ENCODE assay signal across 8 cellular contexts in genomic region chr20:31572042-31572700, GRCh38. TPM values are rescaled to one million over a fixed set of nuclear protein-coding genes. Genes with fewer than 3 reads are reported as not detected.
A peak's percentile ranks its signal among the peaks of the same experiment; 100 is the strongest.
DNase-seq lines count a peak whose midpoint lies in the region; ATAC-seq, FAIRE-seq and TF ChIP-seq lines count a peak whose summit lies in the region.

No MANE protein-coding gene starts in this region.

- no peak for ATAC-seq in HepG2
- ATAC-seq in GM18861 (IDR thresholded peaks at IDR 0.05; ENCODE audit: unreplicated experiment): no peak

- no peak for TF ChIP-seq RAD21 in HepG2 (CRISPR knock-in tag; IDR thresholded peaks at IDR 0.05)

- DNase-seq in NCI-H1105 treated with DMSO at 0.1 percent for 48 hours (lab: John Stamatoyannopoulos, UW) (peak; percentile 66), NCI-H1105 (lab: John Stamatoyannopoulos, UW) (no peak), adipocyte (ENCODE audit: low read depth) (no peak), HepG2 (ENCODE audit: low spot score) (no peak), transverse colon (no peak), cerebellar nuclear complex (lab: John Stamatoyannopoulos, UW) (no peak)
- no peak for DNase-seq in Jurkat, Clone E6-1 (ENCODE audit: low read depth, low spot score)

- WGBS in HepG2 (ENCODE audit: low lambda C conversion rate): 32% methylated on average over 15 of the region's 17 CpGs
- WGBS in transverse colon (ENCODE audit: low coverage in 1 of 2), 2 donors: 26 to 38% methylated on average over 12 to 17 of the region's 17 CpGs

- TF ChIP-seq POLR2A in HepG2 (IDR thresholded peaks at IDR 0.05; ENCODE audit: insufficient read depth in 1 of 2, low read depth in 2 of 2, low read length in 2 of 2) (no peak), transverse colon (IDR thresholded peaks at IDR 0.05) (no peak)

- peaks cover 11% of the 10 kb centered on the region for H3K79me2 ChIP-seq in HepG2 (ENCODE audit: insufficient read depth, low read length)

- no peaks in the 10 kb centered on the region for H4K20me1 ChIP-seq in HepG2 (ENCODE audit: insufficient read depth, low read length)

- H3K4me1 ChIP-seq in adipocyte (ENCODE audit: control insufficient read depth, insufficient read depth, low read length) (peaks cover 37% of the 10 kb centered on the region), HepG2 (ENCODE audit: insufficient read depth, low read length) (peaks cover 64% of the 10 kb centered on the region), transverse colon (peaks cover 5 to 49% (median 27%) of the 10 kb centered on the region in 4 donors)

- CTCF ChIA-PET in HepG2 (lab: Yijun Ruan, JAX; ENCODE audit: low intra/inter-chr PET ratio, low total read pairs): interaction anchor here (0.7 to 7.7 kb wide), 3 partner anchors 9 to 40 kb away, joined by 3 to 335 read pairs (median 3); no protein-coding TSS in a partner anchor

- H3K4me2 ChIP-seq in HepG2 (ENCODE audit: low read depth, low read length): peak overlapping the region; percentile 93

- no peak overlapping the region for H2AFZ ChIP-seq in HepG2 (ENCODE audit: low read length)

- TF ChIP-seq CTCF in HepG2 (CRISPR knock-in tag; IDR thresholded peaks at IDR 0.05): peak; percentile 54
- peak in 1 of 5 experiments; percentile 13 for TF ChIP-seq CTCF in transverse colon (IDR thresholded peaks at IDR 0.05)

- H3K27me3 ChIP-seq in adipocyte (replicated peaks; ENCODE audit: control insufficient read depth, insufficient read depth, low read length): no peaks in the 10 kb centered on the region
- H3K27me3 ChIP-seq in HepG2 (ENCODE audit: control insufficient read depth in 1 of 2, insufficient read depth in 2 of 2, low read length in 2 of 2): no peaks in the 10 kb centered on the region; a peak in 1 of 5 replicates
- H3K27me3 ChIP-seq in transverse colon: no peaks in the 10 kb centered on the region

- FAIRE-seq in HepG2 (lab: Jason Lieb, UNC): no peak

- peak overlapping the region; percentile 95 for H3K9ac ChIP-seq in adipocyte (ENCODE audit: low read length)
- H3K9ac ChIP-seq in HepG2 (ENCODE audit: insufficient read depth, low read depth, low read length): peak overlapping the region; percentile 96

- H3K27ac ChIP-seq in HepG2 (ENCODE audit: extremely low read length, insufficient read depth, low read length) (peak overlapping the region; percentile 86), transverse colon (peak overlapping the region; percentile 94 to 97 (median 95))

- intact Hi-C loops in HepG2 (cut with micrococcal nuclease; ENCODE audit: unreplicated experiment): loop anchor here (1.0 kb wide), 1 partner anchor 9 kb away; no protein-coding TSS in a partner anchor
- intact Hi-C loops in transverse colon (cut with DNase I; ENCODE audit: low total_unique reads): no loop called here

- H3K36me3 ChIP-seq in adipocyte (ENCODE audit: control insufficient read depth, insufficient read depth, low read length, severe bottlenecking): peaks cover 19% of the 10 kb centered on the region
- H3K36me3 ChIP-seq in HepG2 (replicated peaks in 1 of 2; ENCODE audit: control insufficient read depth in 1 of 2, insufficient read depth in 2 of 2, low read length in 2 of 2): peaks cover 13 to 15% of the 10 kb centered on the region in 2 experiments
- no peaks in the 10 kb centered on the region for H3K36me3 ChIP-seq in transverse colon

- H3K9me3 ChIP-seq in adipocyte (ENCODE audit: control insufficient read depth, low read length): no peaks in the 10 kb centered on the region
- no peaks in the 10 kb centered on the region for H3K9me3 ChIP-seq in HepG2 (ENCODE audit: low read length)
- no peaks in the 10 kb centered on the region for H3K9me3 ChIP-seq in transverse colon

- POLR2A ChIA-PET in HepG2 (lab: Yijun Ruan, JAX): interaction anchor here (1.1 to 16.4 kb wide), 18 partner anchors 10 to 150 kb away, joined by 3 to 1427 read pairs (median 12); partner anchors contain the start of genes BCL2L1 and ID1

- in situ Hi-C loops in HepG2 (cut with HindIII; ENCODE audit: extremely low pct_ligation_motif_present, low pct_unique_long_range_greater_than_20kb): no loop called here
- in situ Hi-C loops in transverse colon (cut with MboI; ENCODE audit: low pct_ligation_motif_present in 1 of 4, low pct_unique_long_range_greater_than_20kb in 1 of 4, low sequenced_read_pairs in 3 of 4): loop anchor here in 1 of 4 donors (25.0 kb wide), 1 partner anchor 165 kb away; the partner anchor contains the start of gene TPX2

- TF ChIP-seq EP300 in HepG2 (IDR thresholded peaks at IDR 0.05; ENCODE audit: low read depth in 2 of 2, low read length in 2 of 2): no peak
- no peak for TF ChIP-seq EP300 in HepG2 (CRISPR knock-in tag; IDR thresholded peaks at IDR 0.05; ENCODE audit: borderline replicate concordance)
- TF ChIP-seq EP300 in transverse colon (IDR thresholded peaks at IDR 0.05; ENCODE audit: low read depth): no peak

- peak overlapping the region; percentile 73 for H3K4me3 ChIP-seq in Jurkat, Clone E6-1 (ENCODE audit: low read length)
- H3K4me3 ChIP-seq in adipocyte (ENCODE audit: low read length) (peak overlapping the region; percentile 42), HepG2 (replicated peaks in 1 of 3; ENCODE audit: insufficient read depth in 1 of 3, low read depth in 2 of 3, low read length in 3 of 3) (peak overlapping the region; percentile 20 to 88 (median 51)), transverse colon (peak overlapping the region; percentile 19 to 60 (median 47))

- TSS peak; percentile 87 for BruUV-seq in HepG2 (replicated peaks; lab: Mats Ljungman, UMichigan)

TF ChIP-seq in HepG2, 621 proteins besides CTCF, POLR2A, EP300 and RAD21 (continues in another document):
- TF ChIP-seq, protein P1, sequence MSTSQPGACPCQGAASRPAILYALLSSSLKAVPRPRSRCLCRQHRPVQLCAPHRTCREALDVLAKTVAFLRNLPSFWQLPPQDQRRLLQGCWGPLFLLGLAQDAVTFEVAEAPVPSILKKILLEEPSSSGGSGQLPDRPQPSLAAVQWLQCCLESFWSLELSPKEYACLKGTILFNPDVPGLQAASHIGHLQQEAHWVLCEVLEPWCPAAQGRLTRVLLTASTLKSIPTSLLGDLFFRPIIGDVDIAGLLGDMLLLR (CRISPR knock-in tag; IDR thresholded peaks at IDR 0.05): peak; percentile 73; the same call in 1 of the 2 replicates
- 0 out of 2 replicates have a peak, but pooled peaks have one; percentile 10 for TF ChIP-seq ZFP37 (CRISPR knock-in tag; IDR thresholded peaks at IDR 0.05; ENCODE audit: borderline replicate concordance)
- TF ChIP-seq ZNF230 (CRISPR knock-in tag; IDR thresholded peaks at IDR 0.05): peak; percentile 41; the same call in 1 of the 2 replicates
- no peak for TF ChIP-seq MTA1 (CRISPR knock-in tag; IDR thresholded peaks at IDR 0.05; ENCODE audit: borderline replicate concordance)

RNA-seq across cellular contexts. Expression of gene ID1, which starts 32.9 kb away (rescaled TPM):
- polyA plus RNA-seq in Jurkat, Clone E6-1 (2012; ENCODE audit: insufficient read depth, insufficient read length): 67.2 TPM
- 315 and 419 TPM in 2 replicates for total RNA-seq in HepG2 (2016; rRNA removed; fragmentation: Illumina TruSeq; extraction: Trizol)
- total RNA-seq in HepG2 (2016; cell fraction: cytosol; rRNA removed; fragmentation: Illumina TruSeq; extraction: Trizol; ENCODE audit: low read depth): 421 and 422 TPM in 2 replicates
- 297 and 421 TPM in 2 replicates for total RNA-seq in HepG2 (2016; cell fraction: insoluble cytoplasmic fraction; rRNA removed; fragmentation: Illumina TruSeq; extraction: Trizol)
- 329 and 339 TPM in 2 replicates for total RNA-seq in HepG2 (2016; cell fraction: membrane; rRNA removed; fragmentation: Illumina TruSeq; extraction: Trizol)
- total RNA-seq in HepG2 (2016; cell fraction: nucleus; rRNA removed; fragmentation: Illumina TruSeq; extraction: Trizol): 273 and 295 TPM in 2 replicates
- polyA plus RNA-seq in HepG2 (2011; rRNA removed): 258 and 320 TPM in 2 replicates
- polyA plus RNA-seq in HepG2 (2011; cell fraction: cytosol; rRNA removed): 494 and 1,223 TPM in 2 replicates
- 541 and 1,398 TPM in 2 replicates for polyA plus RNA-seq in HepG2 (2011; cell fraction: nucleus; rRNA removed)
- polyA plus RNA-seq in HepG2 (2012): 119 and 147 TPM in 2 replicates
- polyA plus RNA-seq in HepG2 (2016; cell fraction: cytosol; fragmentation: Illumina TruSeq; extraction: Trizol; ENCODE audit: low read depth): 99.0 and 102 TPM in 2 replicates
- 273 and 282 TPM in 2 replicates for polyA plus RNA-seq in HepG2 (2016; cell fraction: insoluble cytoplasmic fraction; fragmentation: Illumina TruSeq; extraction: Trizol; ENCODE audit: low read depth)
- polyA plus RNA-seq in HepG2 (2016; cell fraction: membrane; fragmentation: Illumina TruSeq; extraction: Trizol; ENCODE audit: low read depth): 104 TPM in 2 replicates
- 496 and 499 TPM in 2 replicates for polyA plus RNA-seq in HepG2 (2016; cell fraction: nucleus; fragmentation: Illumina TruSeq; extraction: Trizol; ENCODE audit: insufficient read depth, low read depth)
- polyA minus RNA-seq in HepG2 (2011; rRNA and poly(A)+ RNA removed; ENCODE audit: low replicate concordance): 259 and 709 TPM in 2 replicates
- 242 and 434 TPM in 2 replicates for polyA minus RNA-seq in HepG2 (2011; cell fraction: cytosol; rRNA and poly(A)+ RNA removed)
- 194 and 456 TPM in 2 replicates for polyA minus RNA-seq in HepG2 (2011; cell fraction: nucleus; rRNA and poly(A)+ RNA removed)
- 1,000 to 10,000 TPM in 1 of 4 donors, 100 to 1,000 TPM in 3; 516 to 1,015 (median 933) TPM for total RNA-seq in transverse colon

RNA-seq across cellular contexts. Expression of gene HM13, which starts 57.9 kb away (rescaled TPM):
- polyA plus RNA-seq in Jurkat, Clone E6-1 (2012; ENCODE audit: insufficient read depth, insufficient read length): 140 TPM
- total RNA-seq in HepG2 (2016; rRNA removed; fragmentation: Illumina TruSeq; extraction: Trizol) (68.4 and 118 TPM in 2 replicates), transverse colon (10 to 100 TPM; 38.4 to 86.0 (median 63.4) TPM)
- 46.8 and 55.9 TPM in 2 replicates for total RNA-seq in HepG2 (2016; cell fraction: cytosol; rRNA removed; fragmentation: Illumina TruSeq; extraction: Trizol; ENCODE audit: low read depth)
- total RNA-seq in HepG2 (2016; cell fraction: insoluble cytoplasmic fraction; rRNA removed; fragmentation: Illumina TruSeq; extraction: Trizol): 71.4 and 118 TPM in 2 replicates
- total RNA-seq in HepG2 (2016; cell fraction: membrane; rRNA removed; fragmentation: Illumina TruSeq; extraction: Trizol): 73.9 and 80.7 TPM in 2 replicates
- 165 and 184 TPM in 2 replicates for total RNA-seq in HepG2 (2016; cell fraction: nucleus; rRNA removed; fragmentation: Illumina TruSeq; extraction: Trizol)
- polyA plus RNA-seq in HepG2 (2011; rRNA removed): 243 and 287 TPM in 2 replicates
- polyA plus RNA-seq in HepG2 (2011; cell fraction: cytosol; rRNA removed): 198 and 200 TPM in 2 replicates
- polyA plus RNA-seq in HepG2 (2011; cell fraction: nucleus; rRNA removed): 203 and 206 TPM in 2 replicates
- polyA plus RNA-seq in HepG2 (2012): 156 and 233 TPM in 2 replicates
- polyA plus RNA-seq in HepG2 (2016; cell fraction: cytosol; fragmentation: Illumina TruSeq; extraction: Trizol; ENCODE audit: low read depth): 90.6 and 110 TPM in 2 replicates
- polyA plus RNA-seq in HepG2 (2016; cell fraction: insoluble cytoplasmic fraction; fragmentation: Illumina TruSeq; extraction: Trizol; ENCODE audit: low read depth): 129 and 148 TPM in 2 replicates
- polyA plus RNA-seq in HepG2 (2016; cell fraction: membrane; fragmentation: Illumina TruSeq; extraction: Trizol; ENCODE audit: low read depth): 108 and 120 TPM in 2 replicates
- polyA plus RNA-seq in HepG2 (2016; cell fraction: nucleus; fragmentation: Illumina TruSeq; extraction: Trizol; ENCODE audit: insufficient read depth, low read depth): 374 and 382 TPM in 2 replicates
- 365 and 413 TPM in 2 replicates for polyA minus RNA-seq in HepG2 (2011; rRNA and poly(A)+ RNA removed; ENCODE audit: low replicate concordance)
- 123 and 142 TPM in 2 replicates for polyA minus RNA-seq in HepG2 (2011; cell fraction: cytosol; rRNA and poly(A)+ RNA removed)
- polyA minus RNA-seq in HepG2 (2011; cell fraction: nucleus; rRNA and poly(A)+ RNA removed): 195 and 210 TPM in 2 replicates
